In genomic region chr17:48634446-48635208, GRCh38 we compare ENCODE assay signal across 1 cellular context.
TF ChIP-seq lines count a peak whose summit lies in the region.

No MANE protein-coding gene starts in this region.

TF ChIP-seq in HCT116, 20 proteins besides CTCF, POLR2A, EP300 and RAD21 (continued from another document):
- TF ChIP-seq ZBTB33 (IDR thresholded peaks at IDR 0.05; ENCODE audit: extremely low read depth, insufficient replicate concordance, low read length) (no peak), CEBPB (IDR thresholded peaks at IDR 0.05; ENCODE audit: low read depth) (no peak), POLR2AphosphoS5 (IDR thresholded peaks at IDR 0.05; ENCODE audit: low read depth, low read length) (no peak), JUND (IDR thresholded peaks at IDR 0.05) (no peak), TCF7L2 (IDR thresholded peaks at IDR 0.05; ENCODE audit: borderline replicate concordance, extremely low read depth, insufficient read depth, insufficient read length) (no peak), ELF1 (IDR thresholded peaks at IDR 0.05; ENCODE audit: borderline replicate concordance, low read depth) (no peak), MAX (IDR thresholded peaks at IDR 0.05) (no peak), ATF3 (IDR thresholded peaks at IDR 0.05) (no peak)
